Comparison of ENCODE assay signal across 11 cellular contexts in genomic region chr13:44249439-44249838, GRCh38.
DNase-seq lines count a peak whose midpoint lies in the region; ATAC-seq, FAIRE-seq and TF ChIP-seq lines count a peak whose summit lies in the region.
"Had no signal": no experiment of that assay in that cellular context is flagged by ENCODE, and none has a peak within 500 bp of the region (broad histone marks: within the 10 kb centered on the region; RNA-seq: fewer than 3 reads in every experiment).

No MANE protein-coding gene starts in this region.

- CTCF ChIA-PET in activated CD8-positive, alpha-beta T cell treated with anti-CD3 and anti-CD28 coated beads, Interleukin-2, amount 10 ng/mL, durations not matched to agents 7 days and 5 days (lab: Charles Lee), result no interaction called here

- H3K27me3 ChIP-seq in keratinocyte (ENCODE audit: control insufficient read depth, extremely low read depth, insufficient read depth, low read length), result no peaks in the 10 kb centered on the region
- no peaks in the 10 kb centered on the region for H3K27me3 ChIP-seq in suprapubic skin

- H3K9me3 ChIP-seq in keratinocyte (ENCODE audit: control insufficient read depth, low read depth, low read length) (no peaks in the 10 kb centered on the region), suprapubic skin (no peaks in the 10 kb centered on the region)

- DNase-seq in HFFc6 (peak; percentile 43), T47D (ENCODE audit: low read depth in 1 of 2, low spot score in 1 of 2) (peak; percentile 9 to 56), keratinocyte (ENCODE audit: low read depth, low spot score) (no peak), suprapubic skin (ENCODE audit: low spot score in 2 of 2) (peak in 1 of 2 donors; percentile 66), NCI-H1436 treated with DMSO at 0.1 percent for 48 hours (lab: John Stamatoyannopoulos, UW) (no peak), head of caudate nucleus (no peak), NK-92 (lab: John Stamatoyannopoulos, UW; ENCODE audit: unreplicated experiment) (no peak)
- no peak for DNase-seq in activated CD8-positive, alpha-beta T cell treated with anti-CD3 and anti-CD28 coated beads, Interleukin-2, amount 10 ng/mL, durations not matched to agents 7 days and 5 days
- DNase-seq: substantia nigra had no signal

- H3K27me3 Mint-ChIP-seq in HFFc6 (ENCODE audit: insufficient read depth), result peaks cover 1% of the 10 kb centered on the region
- peaks cover 2% of the 10 kb centered on the region for H3K27me3 Mint-ChIP-seq in activated CD8-positive, alpha-beta T cell treated with anti-CD3 and anti-CD28 coated beads, Interleukin-2, amount 10 ng/mL, durations not matched to agents 7 days and 5 days (ENCODE audit: low read depth)
- H3K27me3 Mint-ChIP-seq: progenitor cell of endocrine pancreas had no signal

- in situ Hi-C loops in T47D (cut with HindIII; ENCODE audit: low pct_unique_long_range_greater_than_20kb, low sequenced_read_pairs), result no loop called here

- no peak overlapping the region for H3K4me2 ChIP-seq in keratinocyte (ENCODE audit: control insufficient read depth, extremely low read depth, insufficient read depth, low read depth, low read length)
- H3K4me2 ChIP-seq: GM23338 had no signal

- dilution Hi-C loops in keratinocyte (cut with MboI; ENCODE audit: extremely low pct_ligation_motif_present, low sequenced_read_pairs), result no loop called here

- intact Hi-C loops in head of caudate nucleus (cut with DNase I), result loop anchor here (10.0 kb wide), 1 partner anchor 185 kb away; no protein-coding TSS in a partner anchor

- no peak overlapping the region for H3K27ac ChIP-seq in keratinocyte (ENCODE audit: control insufficient read depth, insufficient read depth, low read length)
- H3K27ac ChIP-seq in suprapubic skin, result peak overlapping the region; percentile 60

- H3K27ac Mint-ChIP-seq in HFFc6, result no peak overlapping the region
- no peak overlapping the region for H3K27ac Mint-ChIP-seq in activated CD8-positive, alpha-beta T cell treated with anti-CD3 and anti-CD28 coated beads, Interleukin-2, amount 10 ng/mL, durations not matched to agents 7 days and 5 days
- H3K27ac Mint-ChIP-seq: GM23338, progenitor cell of endocrine pancreas had no signal

- POLR2A ChIA-PET in activated CD8-positive, alpha-beta T cell treated with anti-CD3 and anti-CD28 coated beads, Interleukin-2, amount 10 ng/mL, durations not matched to agents 7 days and 5 days (lab: Charles Lee), result no interaction called here

- TF ChIP-seq CTCF in HFFc6 (IDR thresholded peaks at IDR 0.05) (no peak), keratinocyte (optimal IDR thresholded peaks at IDR 0.05 in 1 of 3, IDR thresholded peaks at IDR 0.05 in 1 of 3, conservative IDR thresholded peaks at IDR 0.05 in 1 of 3; ENCODE audit: extremely low read depth in 1 of 3, insufficient read depth in 2 of 3, low read length in 3 of 3) (no peak), suprapubic skin (IDR thresholded peaks at IDR 0.05) (no peak)

- FAIRE-seq in keratinocyte (lab: Jason Lieb, UNC), result peak; percentile 43

- no peak for TF ChIP-seq POLR2A in suprapubic skin (IDR thresholded peaks at IDR 0.05)

- TF ChIP-seq EP300 in suprapubic skin (IDR thresholded peaks at IDR 0.05), result no peak

- H3K4me1 Mint-ChIP-seq in HFFc6 (ENCODE audit: low read depth), result peaks cover 9% of the 10 kb centered on the region
- H3K4me1 Mint-ChIP-seq in activated CD8-positive, alpha-beta T cell treated with anti-CD3 and anti-CD28 coated beads, Interleukin-2, amount 10 ng/mL, durations not matched to agents 7 days and 5 days (ENCODE audit: low read depth), result no peaks in the 10 kb centered on the region
- H3K4me1 Mint-ChIP-seq: GM23338 had no signal

- no peaks in the 10 kb centered on the region for H3K79me2 ChIP-seq in keratinocyte (ENCODE audit: control insufficient read depth, insufficient read depth, low read length)

- no peaks in the 10 kb centered on the region for H3K9me1 ChIP-seq in keratinocyte (ENCODE audit: control insufficient read depth, extremely low read depth, insufficient read depth, low read length)

- H3K36me3 Mint-ChIP-seq in HFFc6 (ENCODE audit: low read depth), result no peaks in the 10 kb centered on the region
- H3K36me3 Mint-ChIP-seq in activated CD8-positive, alpha-beta T cell treated with anti-CD3 and anti-CD28 coated beads, Interleukin-2, amount 10 ng/mL, durations not matched to agents 7 days and 5 days (ENCODE audit: low read depth), result no peaks in the 10 kb centered on the region

- no peaks in the 10 kb centered on the region for H3K9me3 Mint-ChIP-seq in HFFc6
- H3K9me3 Mint-ChIP-seq in activated CD8-positive, alpha-beta T cell treated with anti-CD3 and anti-CD28 coated beads, Interleukin-2, amount 10 ng/mL, durations not matched to agents 7 days and 5 days (ENCODE audit: insufficient read depth), result no peaks in the 10 kb centered on the region
- H3K9me3 Mint-ChIP-seq: GM23338 had no signal

- ATAC-seq in activated CD8-positive, alpha-beta T cell treated with anti-CD3 and anti-CD28 coated beads, Interleukin-2, amount 10 ng/mL, durations not matched to agents 7 days and 5 days, result no peak
- ATAC-seq: GM23338 had no signal

- H3K36me3 ChIP-seq in keratinocyte (ENCODE audit: control insufficient read depth in 2 of 2, extremely low read depth in 1 of 2, insufficient read depth in 2 of 2, low read length in 2 of 2), result no peaks in the 10 kb centered on the region
- no peaks in the 10 kb centered on the region for H3K36me3 ChIP-seq in suprapubic skin

- H3K9ac ChIP-seq in keratinocyte (ENCODE audit: control insufficient read depth, extremely low read depth, insufficient read depth, low read length), result no peak overlapping the region

- H3K4me1 ChIP-seq in keratinocyte (ENCODE audit: control insufficient read depth, extremely low read depth, insufficient read depth, low read length) (peaks cover 3% of the 10 kb centered on the region), suprapubic skin (peaks cover 20% of the 10 kb centered on the region)

- no peaks in the 10 kb centered on the region for H4K20me1 ChIP-seq in keratinocyte (ENCODE audit: control insufficient read depth, extremely low read depth, insufficient read depth, low read length)

- H3K4me3 ChIP-seq in keratinocyte (ENCODE audit: control insufficient read depth in 2 of 3, extremely low read depth in 1 of 3, insufficient read depth in 2 of 3, low read depth in 1 of 3, low read length in 3 of 3) (no peak overlapping the region), suprapubic skin (no peak overlapping the region)
- H3K4me3 ChIP-seq: GM23338 had no signal

- no peak overlapping the region for H2AFZ ChIP-seq in keratinocyte (ENCODE audit: control insufficient read depth, low read length)
- H2AFZ ChIP-seq: GM23338 had no signal

- H3K4me3 Mint-ChIP-seq in HFFc6, result no peak overlapping the region
- no peak overlapping the region for H3K4me3 Mint-ChIP-seq in activated CD8-positive, alpha-beta T cell treated with anti-CD3 and anti-CD28 coated beads, Interleukin-2, amount 10 ng/mL, durations not matched to agents 7 days and 5 days
- H3K4me3 Mint-ChIP-seq: GM23338 had no signal

Comparison
In these comparisons a context has a peak if more than half of its experiments do, and no peak if none do; other contexts are left out.
1. DNase-seq: peak in HFFc6 (single experiment) and T47D (2 of 2); none in keratinocyte (single experiment), NCI-H1436 treated with DMSO at 0.1 percent for 48 hours (single experiment), activated CD8-positive, alpha-beta T cell treated with anti-CD3 and anti-CD28 coated beads, Interleukin-2, amount 10 ng/mL, durations not matched to agents 7 days and 5 days (single experiment), head of caudate nucleus (0 of 42) and NK-92 (single experiment).